8 cellular contexts compared by ENCODE assay signal in the genomic region with DNA sequence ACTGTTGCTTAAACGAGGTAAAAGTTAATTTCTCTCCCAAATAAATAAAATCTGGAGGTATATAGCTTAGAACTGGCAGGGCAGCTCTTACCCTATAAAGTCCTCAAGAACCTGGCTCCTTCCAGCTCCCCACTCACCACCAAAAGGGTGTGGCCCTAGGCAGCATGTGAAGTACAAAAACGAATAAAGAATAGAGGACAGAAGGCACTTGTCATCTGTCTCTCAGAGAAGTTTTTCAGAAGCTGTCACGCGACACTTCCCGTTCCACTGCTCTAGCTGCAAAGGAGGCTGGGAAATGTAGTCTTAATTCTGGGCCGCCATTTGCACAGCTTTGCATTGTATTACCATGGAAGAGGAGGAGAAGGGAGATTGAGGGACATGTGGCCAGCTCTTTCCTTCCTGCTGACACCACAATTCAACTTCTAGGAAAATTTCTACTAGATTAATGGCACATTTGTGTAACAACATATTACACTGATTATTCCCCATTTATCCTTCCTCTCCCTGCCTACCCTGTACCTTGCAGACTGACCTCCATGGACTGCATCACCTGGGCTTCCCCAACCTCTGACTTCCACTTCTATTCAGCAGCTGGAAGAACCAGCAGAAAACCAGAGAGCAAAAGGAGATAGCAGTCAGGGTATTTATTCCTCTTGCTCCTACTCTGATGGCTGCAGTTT.
A peak's percentile ranks its signal among the peaks of the same experiment; 100 is the strongest.
DNase-seq lines count a peak whose midpoint lies in the region; ATAC-seq lines count a peak whose summit lies in the region.

No MANE protein-coding gene starts in this region.

- DNase-seq in AML-193 (lab: John Stamatoyannopoulos, UW) (peak; percentile 91 to 92), GM19240 (ENCODE audit: insufficient read length, low spot score) (peak; percentile 82), NCI-H524 treated with DMSO at 0.1 percent for 48 hours (lab: John Stamatoyannopoulos, UW) (peak; percentile 88), mesenchymal stem cell (peak; percentile 83)
- DNase-seq in activated CD4-positive, alpha-beta T cell treated with anti-CD3 and anti-CD28 coated beads, Interleukin-2, amount 50 U/mL, for 4 hours = peak; percentile 49 to 55
- DNase-seq in effector CD4-positive, alpha-beta T cell = peak; percentile 35
- DNase-seq in stimulated activated CD8-positive, alpha-beta memory T cell treated with anti-CD3 and anti-CD28 coated beads, Interleukin-4, amount 100 ng/mL, for 1 hour (ENCODE audit: low read depth in 2 of 2, low spot score in 1 of 2) = peak; percentile 15 to 35

- no peak overlapping the region for H2BK5ac ChIP-seq in mesenchymal stem cell (ENCODE audit: low read depth, low read length, poor library complexity, severe bottlenecking)

- peak overlapping the region; percentile 86 for H3K9ac ChIP-seq in mesenchymal stem cell (ENCODE audit: low read length)

- H4K91ac ChIP-seq in mesenchymal stem cell (ENCODE audit: low read length) = no peak overlapping the region

- peak overlapping the region in 1 of 2 experiments; percentile 74 for H3K4me3 ChIP-seq in mesenchymal stem cell (ENCODE audit: insufficient read depth in 1 of 2, low read depth in 1 of 2, low read length in 2 of 2)

- no peak overlapping the region for H2BK15ac ChIP-seq in mesenchymal stem cell (ENCODE audit: low read depth, poor library complexity, severe bottlenecking)

- no peak overlapping the region for H3K23ac ChIP-seq in mesenchymal stem cell (ENCODE audit: low read length in 2 of 2)

- H3K27ac ChIP-seq in mesenchymal stem cell (ENCODE audit: low read length, poor library complexity, severe bottlenecking) = no peak overlapping the region

- no peak overlapping the region for H2BK120ac ChIP-seq in mesenchymal stem cell (ENCODE audit: low read depth, low read length)

- no peak overlapping the region for H3K4ac ChIP-seq in mesenchymal stem cell (ENCODE audit: low read depth in 1 of 2, low read length in 2 of 2)

- H3K27me3 ChIP-seq in mesenchymal stem cell (ENCODE audit: control insufficient read depth in 1 of 2, insufficient read depth in 1 of 2, low read length in 2 of 2) = no peaks in the 10 kb centered on the region

- H2BK12ac ChIP-seq in mesenchymal stem cell (ENCODE audit: low read length in 2 of 2) = peak overlapping the region in 1 of 2 experiments; percentile 57

- H3K18ac ChIP-seq in mesenchymal stem cell (ENCODE audit: low read depth in 1 of 2, low read length in 2 of 2) = peak overlapping the region; percentile 7 to 68

- H2AFZ ChIP-seq in mesenchymal stem cell (ENCODE audit: low read depth, low read length) = peak overlapping the region; percentile 91

- H3K4me1 ChIP-seq in mesenchymal stem cell (ENCODE audit: control insufficient read depth, insufficient read depth, low read depth, low read length) = no peaks in the 10 kb centered on the region

- H4K8ac ChIP-seq in mesenchymal stem cell (ENCODE audit: low read length) = peak overlapping the region; percentile 95

- H3K4me2 ChIP-seq in mesenchymal stem cell (ENCODE audit: low read length, poor library complexity, severe bottlenecking) = peak overlapping the region; percentile 88

- peak; percentile 99 for ATAC-seq in HG03354 (IDR thresholded peaks at IDR 0.05; ENCODE audit: poor library complexity, severe bottlenecking, unreplicated experiment)

- no peaks in the 10 kb centered on the region for H3K79me1 ChIP-seq in mesenchymal stem cell (replicated peaks; ENCODE audit: low read length, poor library complexity, severe bottlenecking)

- WGBS in mesenchymal stem cell = 6% methylated on average over 5 of the region's 6 CpGs

- H3K14ac ChIP-seq in mesenchymal stem cell (ENCODE audit: low read length in 2 of 2) = no peak overlapping the region

- H3K36me3 ChIP-seq in mesenchymal stem cell (ENCODE audit: control insufficient read depth in 1 of 2, insufficient read depth in 2 of 2, low read depth in 1 of 2, low read length in 2 of 2) = no peaks in the 10 kb centered on the region

- no peak overlapping the region for H2AK5ac ChIP-seq in mesenchymal stem cell (ENCODE audit: low read length, severe bottlenecking)

- no peaks in the 10 kb centered on the region for H3K9me3 ChIP-seq in mesenchymal stem cell (ENCODE audit: control insufficient read depth, low read length)

Comparison
In these comparisons a context has a peak if more than half of its experiments do, and no peak if none do; other contexts are left out.
1. DNase-seq: peak in every context shown above with its lines; median percentile 92 in AML-193; 88 in NCI-H524 treated with DMSO at 0.1 percent for 48 hours; 83 in mesenchymal stem cell; 82 in GM19240; 52 in activated CD4-positive, alpha-beta T cell treated with anti-CD3 and anti-CD28 coated beads, Interleukin-2, amount 50 U/mL, for 4 hours; 35 in effector CD4-positive, alpha-beta T cell; 25 in stimulated activated CD8-positive, alpha-beta memory T cell treated with anti-CD3 and anti-CD28 coated beads, Interleukin-4, amount 100 ng/mL, for 1 hour.